Comparison of ENCODE assay signal across 1 cellular context in genomic region chr2:126648345-126648786, GRCh38. TPM values are rescaled to one million over a fixed set of nuclear protein-coding genes. Genes with fewer than 3 reads are reported as not detected.
"Had no signal": no experiment of that assay in that cellular context is flagged by ENCODE, and none has a peak within 500 bp of the region (broad histone marks: within the 10 kb centered on the region; RNA-seq: fewer than 3 reads in every experiment).

No MANE protein-coding gene starts in this region.

RNA-seq across cellular contexts. Expression of gene GYPC, which starts 7.6 kb away (rescaled TPM):
- total RNA-seq: foreskin keratinocyte had no signal
